ENCODE assay signal across 2 cellular contexts in genomic region chr2:200417389-200417788, GRCh38.
TF ChIP-seq lines count a peak whose summit lies in the region.

No MANE protein-coding gene starts in this region.

TF ChIP-seq in H1, 55 proteins besides CTCF, POLR2A, EP300 and RAD21:
- TF ChIP-seq ATF3 (IDR thresholded peaks at IDR 0.05; ENCODE audit: insufficient read depth, low read depth, low read length) (no peak), BCL11A (IDR thresholded peaks at IDR 0.05; ENCODE audit: low read depth in 2 of 2, low read length in 2 of 2) (no peak), TAF7 (optimal IDR thresholded peaks at IDR 0.05; ENCODE audit: borderline replicate concordance, low read depth, low read length) (no peak), GABPA (IDR thresholded peaks at IDR 0.05; ENCODE audit: borderline replicate concordance, insufficient read depth, low read length) (no peak), EGR1 (IDR thresholded peaks at IDR 0.05; ENCODE audit: borderline replicate concordance, low read depth, low read length) (no peak), CHD1 (IDR thresholded peaks at IDR 0.05; ENCODE audit: low read depth, low read length) (no peak)

TF ChIP-seq in neural cell, 6 proteins besides CTCF, POLR2A, EP300 and RAD21:
- TF ChIP-seq EZH2 (IDR thresholded peaks at IDR 0.05; ENCODE audit: borderline replicate concordance, insufficient read depth, low read length, poor library complexity, severe bottlenecking) (no peak), SMC3 (conservative IDR thresholded peaks at IDR 0.05; ENCODE audit: poor library complexity) (no peak), POLR2AphosphoS5 (IDR thresholded peaks at IDR 0.05) (no peak), REST (IDR thresholded peaks at IDR 0.05; ENCODE audit: borderline replicate concordance) (no peak), TAF1 (IDR thresholded peaks at IDR 0.05; ENCODE audit: low read depth) (no peak), MXI1 (conservative IDR thresholded peaks at IDR 0.05; ENCODE audit: poor library complexity, severe bottlenecking) (no peak)
